Comparison of ENCODE assay signal across 8 cellular contexts in genomic region chr5:146866263-146866662, GRCh38. TPM values are rescaled to one million over a fixed set of nuclear protein-coding genes. Genes with fewer than 3 reads are reported as not detected.
"Had no signal": no experiment of that assay in that cellular context is flagged by ENCODE, and none has a peak within 500 bp of the region (broad histone marks: within the 10 kb centered on the region; RNA-seq: fewer than 3 reads in every experiment).

No MANE protein-coding gene starts in this region.

- H3K27me3 Mint-ChIP-seq: IgD-negative memory B cell had no signal

- H3K36me3 Mint-ChIP-seq: IgD-negative memory B cell had no signal

- H3K27ac ChIP-seq: HL-60 had no signal

- H3K4me3 ChIP-seq: K562 had no signal

- H3K4me3 Mint-ChIP-seq: IgD-negative memory B cell had no signal

- ATAC-seq: HepG2, K562 had no signal

- DNase-seq: IMR-90, KBM-7, KG1 had no signal

- H3K27ac Mint-ChIP-seq: IgD-negative memory B cell had no signal

- H3K4me1 Mint-ChIP-seq: IgD-negative memory B cell had no signal

RNA-seq across cellular contexts. Expression of gene PPP2R2B, which starts 12.3 kb away (rescaled TPM):
- total RNA-seq: HepG2, HT1080, IMR-90, K562 had no signal
